Comparison of ENCODE assay signal across 1 cellular context in genomic region chr4:2177443-2178093, GRCh38.
TF ChIP-seq lines count a peak whose summit lies in the region.

No MANE protein-coding gene starts in this region.

TF ChIP-seq in GM23338, 12 proteins besides CTCF, POLR2A, EP300 and RAD21 (continued from another document):
- TF ChIP-seq REST (IDR thresholded peaks at IDR 0.05; ENCODE audit: unreplicated experiment) (no peak), ZNF114 (CRISPR knock-in tag; IDR thresholded peaks at IDR 0.05) (no peak), NANOG (IDR thresholded peaks at IDR 0.05; ENCODE audit: borderline replicate concordance) (no peak), ZNF462 (CRISPR knock-in tag; IDR thresholded peaks at IDR 0.05) (no peak), ETS1 (IDR thresholded peaks at IDR 0.05) (no peak)
